Comparison of ENCODE assay signal across 19 cellular contexts in the genomic region with DNA sequence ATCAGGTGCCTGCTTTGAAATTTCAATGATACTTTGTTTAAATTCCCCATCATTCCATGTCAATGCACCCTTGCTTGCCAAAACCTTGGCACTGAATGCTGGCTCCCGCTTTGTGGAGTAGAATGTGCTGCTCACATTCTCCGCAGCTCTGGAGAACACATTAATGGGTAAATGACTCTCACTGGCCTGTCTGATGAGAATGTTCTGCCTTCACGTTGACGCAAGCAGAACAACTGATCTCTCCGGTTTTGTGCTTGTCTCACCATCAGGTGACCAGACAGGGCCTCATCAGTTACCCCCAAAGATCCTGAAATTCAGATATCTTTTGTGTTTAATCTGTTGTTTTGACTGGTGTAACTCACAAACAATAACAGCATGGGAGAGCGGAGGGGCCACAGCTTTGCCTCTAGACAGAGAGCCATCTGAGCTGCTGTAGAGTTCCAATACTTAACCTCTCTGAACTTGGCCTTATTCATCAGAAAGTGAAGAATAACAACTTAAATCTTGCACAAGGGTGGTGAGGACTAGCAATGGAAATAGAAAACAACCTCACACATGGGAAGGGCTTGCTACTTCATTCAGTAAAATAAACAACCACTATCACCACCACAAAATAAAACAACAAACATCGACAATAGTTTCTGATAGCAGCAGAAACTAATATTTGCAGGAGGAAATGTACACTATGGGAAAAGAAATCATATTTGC.
"Had no signal": no experiment of that assay in that cellular context is flagged by ENCODE, and none has a peak within 500 bp of the region (broad histone marks: within the 10 kb centered on the region; RNA-seq: fewer than 3 reads in every experiment).

No MANE protein-coding gene starts in this region.

- H3K9ac ChIP-seq: parathyroid adenoma had no signal

- H3K79me2 ChIP-seq: parathyroid adenoma had no signal

- H3K27me3 Mint-ChIP-seq: progenitor cell of endocrine pancreas; stimulated activated naive B cell treated with anti-CD40 and anti-IgM and Interleukin-4, amounts not matched to agents 10 μg/mL and 1 μg/mL and 100 μg/mL, for 72 hours; stimulated activated naive CD8-positive, alpha-beta T cell treated with anti-CD3 and anti-CD28 coated beads, Interleukin-15, Interleukin-2, amounts not matched to agents 100 ng/mL and 50 ng/mL, for 24 hours had no signal

- H3K36me3 Mint-ChIP-seq: natural killer cell; stimulated activated naive B cell treated with anti-CD40 and anti-IgM and Interleukin-4, amounts not matched to agents 10 μg/mL and 1 μg/mL and 100 μg/mL, for 72 hours had no signal

- H3K4me3 Mint-ChIP-seq: natural killer cell; stimulated activated naive B cell treated with anti-CD40 and anti-IgM and Interleukin-4, amounts not matched to agents 10 μg/mL and 1 μg/mL and 100 μg/mL, for 72 hours; stimulated activated naive CD8-positive, alpha-beta T cell treated with anti-CD3 and anti-CD28 coated beads, Interleukin-15, Interleukin-2, amounts not matched to agents 100 ng/mL and 50 ng/mL, for 24 hours had no signal

- DNase-seq: colonic mucosa; dermis blood vessel endothelial cell; effector memory CD4-positive, alpha-beta T cell; left ventricle myocardium superior; lower lobe of right lung; natural killer cell; right lobe of liver; small intestine; stimulated activated CD4-positive, alpha-beta T cell treated with anti-CD3 and anti-CD28 coated beads, Interleukin-15, amount 100 ng/mL, for 24 hours; stimulated activated CD4-positive, alpha-beta T cell treated with anti-CD3 and anti-CD28 coated beads, Interleukin-2, amount 100 ng/mL, for 48 hours; stimulated activated naive B cell treated with anti-CD40 and anti-IgM and Interleukin-4, amounts not matched to agents 10 μg/mL and 1 μg/mL and 100 μg/mL, for 72 hours; upper lobe of left lung had no signal

- H2AFZ ChIP-seq: parathyroid adenoma had no signal

- H3K27me3 ChIP-seq: colonic mucosa, esophagus muscularis mucosa, neutrophil, right lobe of liver, tibial nerve, upper lobe of left lung had no signal

- ATAC-seq: left ventricle myocardium superior; lower lobe of right lung; natural killer cell; right lobe of liver; stimulated activated naive B cell treated with anti-CD40 and anti-IgM and Interleukin-4, amounts not matched to agents 10 μg/mL and 1 μg/mL and 100 μg/mL, for 72 hours had no signal

- H3K4me1 ChIP-seq: colonic mucosa, esophagus muscularis mucosa, lower lobe of right lung, right lobe of liver, tibial nerve, upper lobe of left lung had no signal

- H3K4me3 ChIP-seq: colonic mucosa, esophagus muscularis mucosa, lower lobe of right lung, right lobe of liver, thoracic aorta, tibial nerve, upper lobe of left lung had no signal

- H3K36me3 ChIP-seq: colonic mucosa, esophagus muscularis mucosa, lower lobe of right lung, neutrophil, right lobe of liver, thoracic aorta, tibial nerve, upper lobe of left lung had no signal

- H3K27ac Mint-ChIP-seq: natural killer cell; progenitor cell of endocrine pancreas; stimulated activated naive B cell treated with anti-CD40 and anti-IgM and Interleukin-4, amounts not matched to agents 10 μg/mL and 1 μg/mL and 100 μg/mL, for 72 hours; stimulated activated naive CD8-positive, alpha-beta T cell treated with anti-CD3 and anti-CD28 coated beads, Interleukin-15, Interleukin-2, amounts not matched to agents 100 ng/mL and 50 ng/mL, for 24 hours had no signal

- H3K4me1 Mint-ChIP-seq: natural killer cell; stimulated activated naive B cell treated with anti-CD40 and anti-IgM and Interleukin-4, amounts not matched to agents 10 μg/mL and 1 μg/mL and 100 μg/mL, for 72 hours had no signal

- H3K9me3 ChIP-seq: colonic mucosa, esophagus muscularis mucosa, lower lobe of right lung, neutrophil, right lobe of liver, thoracic aorta, tibial nerve, upper lobe of left lung had no signal

- H3K27ac ChIP-seq: colonic mucosa, esophagus muscularis mucosa, lower lobe of right lung, neutrophil, parathyroid adenoma, right lobe of liver, thoracic aorta, tibial nerve, upper lobe of left lung had no signal

- H3K9me3 Mint-ChIP-seq: stimulated activated naive B cell treated with anti-CD40 and anti-IgM and Interleukin-4, amounts not matched to agents 10 μg/mL and 1 μg/mL and 100 μg/mL, for 72 hours; stimulated activated naive CD8-positive, alpha-beta T cell treated with anti-CD3 and anti-CD28 coated beads, Interleukin-15, Interleukin-2, amounts not matched to agents 100 ng/mL and 50 ng/mL, for 24 hours had no signal
